13 cellular contexts compared by ENCODE assay signal in the genomic region with DNA sequence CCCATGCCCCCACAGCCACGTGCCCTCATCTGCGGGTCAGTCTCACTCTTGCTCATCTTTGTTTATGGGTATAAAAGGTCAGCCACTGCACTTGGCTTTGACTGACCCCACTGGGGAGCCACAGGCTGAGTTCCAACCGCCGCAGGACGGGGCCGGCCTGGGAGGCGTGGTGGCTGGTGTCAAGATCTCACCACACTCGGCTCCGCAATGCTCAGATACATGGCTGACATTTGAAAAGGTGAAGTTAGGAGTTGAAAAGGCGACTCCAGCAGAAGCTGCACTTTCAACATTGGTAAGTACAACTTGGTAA. TPM values are rescaled to one million over a fixed set of nuclear protein-coding genes. Genes with fewer than 3 reads are reported as not detected.
"Had no signal": no experiment of that assay in that cellular context is flagged by ENCODE, and none has a peak within 500 bp of the region (broad histone marks: within the 10 kb centered on the region; RNA-seq: fewer than 3 reads in every experiment).

No MANE protein-coding gene starts in this region.

- H3K4me1 ChIP-seq: transverse colon had no signal

- H3K9me3 ChIP-seq: esophagus squamous epithelium, heart right ventricle, transverse colon had no signal

- DNase-seq: cerebellar nuclear complex, dorsolateral prefrontal cortex, esophagus squamous epithelium, heart right ventricle, kidney, naive B cell, posterior cingulate gyrus, T-helper 2 cell, transverse colon had no signal

- H3K4me3 ChIP-seq: dorsolateral prefrontal cortex, esophagus squamous epithelium, heart right ventricle, transverse colon had no signal

- FAIRE-seq: endometrium, kidney had no signal

- H3K27me3 ChIP-seq: dorsolateral prefrontal cortex, esophagus squamous epithelium, heart right ventricle, transverse colon had no signal

- H3K27ac ChIP-seq: transverse colon had no signal

RNA-seq across cellular contexts. Expression of a gene that starts 42.9 kb away (rescaled TPM):
- total RNA-seq: esophagus squamous epithelium, lower leg skin, skeletal muscle tissue had no signal

RNA-seq across cellular contexts. Expression of a gene that starts 53.4 kb away (rescaled TPM):
- total RNA-seq: esophagus squamous epithelium, heart right ventricle, lower leg skin, skeletal muscle tissue, subcutaneous adipose tissue had no signal
- polyA plus RNA-seq: heart right ventricle had no signal
